Comparison of ENCODE assay signal across 14 cellular contexts in genomic region chr11:126149759-126150236, GRCh38.
DNase-seq lines count a peak whose midpoint lies in the region; ATAC-seq and TF ChIP-seq lines count a peak whose summit lies in the region.
"Had no signal": no experiment of that assay in that cellular context is flagged by ENCODE, and none has a peak within 500 bp of the region (broad histone marks: within the 10 kb centered on the region; RNA-seq: fewer than 3 reads in every experiment).

No MANE protein-coding gene starts in this region.

- peak overlapping the region; percentile 20 for H2BK15ac ChIP-seq in neuronal stem cell (ENCODE audit: low read length)

- H3K27me3 ChIP-seq in DND-41 (ENCODE audit: insufficient read depth, low read length, poor library complexity): no peaks in the 10 kb centered on the region
- peaks cover 0 to 84% (median 0%) of the 10 kb centered on the region in 3 experiments for H3K27me3 ChIP-seq in neuronal stem cell (ENCODE audit: control insufficient read depth in 3 of 3, insufficient read depth in 3 of 3, low read depth in 1 of 3, low read length in 3 of 3)
- H3K27me3 ChIP-seq: gastrocnemius medialis had no signal

- DNase-seq in DND-41 (peak; percentile 64), M059J (ENCODE audit: low read depth) (peak; percentile 76), amniotic epithelial cell (ENCODE audit: low read depth) (peak; percentile 38), neuronal stem cell (ENCODE audit: low spot score) (no peak), NCI-H510A (lab: John Stamatoyannopoulos, UW) (no peak), HUDEP-2 (lab: John Stamatoyannopoulos, UW; ENCODE audit: unreplicated experiment in 76 of 76) (no peak)
- DNase-seq in stimulated activated CD4-positive, alpha-beta T cell treated with anti-CD3 and anti-CD28 coated beads, Interleukin-4, amount 100 ng/mL, for 1 hour: no peak
- DNase-seq: activated T-cell treated with anti-CD3 and anti-CD28 coated beads, Interleukin-2, amount 50 U/mL, for 4 hours; CD8-positive, alpha-beta memory T cell; gastrocnemius medialis; naive thymus-derived CD4-positive, alpha-beta T cell; tibial artery had no signal

- peak overlapping the region; percentile 11 for H3K14ac ChIP-seq in neuronal stem cell (ENCODE audit: low read length)

- H3K4me3 ChIP-seq in DND-41 (ENCODE audit: low read depth in 1 of 2, low read length in 2 of 2): no peak overlapping the region
- H3K4me3 ChIP-seq in neuronal stem cell (ENCODE audit: low read length in 2 of 2): no peak overlapping the region
- H3K4me3 ChIP-seq: gastrocnemius medialis, skin epidermis, tibial artery had no signal

- peak overlapping the region; percentile 59 for H2BK5ac ChIP-seq in neuronal stem cell (ENCODE audit: low read length)

- H3K9me3 ChIP-seq in DND-41 (ENCODE audit: insufficient read depth, low read length, severe bottlenecking) (no peaks in the 10 kb centered on the region), neuronal stem cell (replicated peaks in 1 of 2; ENCODE audit: control insufficient read depth in 2 of 2, insufficient read depth in 1 of 2, low read depth in 1 of 2, low read length in 2 of 2) (peaks cover 4 to 38% of the 10 kb centered on the region in 2 donors)
- H3K9me3 ChIP-seq: gastrocnemius medialis had no signal

- H2AFZ ChIP-seq in DND-41 (ENCODE audit: low read depth, low read length) (no peak overlapping the region), neuronal stem cell (ENCODE audit: low read length) (no peak overlapping the region)

- H3K9ac ChIP-seq in DND-41 (ENCODE audit: low read depth, low read length): no peak overlapping the region
- H3K9ac ChIP-seq in neuronal stem cell (ENCODE audit: low read depth, low read length, poor library complexity): no peak overlapping the region

- H3K18ac ChIP-seq in neuronal stem cell (ENCODE audit: low read length): peak overlapping the region; percentile 91

- no peaks in the 10 kb centered on the region for H3K79me2 ChIP-seq in DND-41 (ENCODE audit: insufficient read depth, low read length)

- no peak overlapping the region for H4K91ac ChIP-seq in neuronal stem cell (ENCODE audit: low read depth, low read length, poor library complexity)

- peak; percentile 24 for TF ChIP-seq CTCF in DND-41 (IDR thresholded peaks at IDR 0.05; ENCODE audit: borderline replicate concordance, extremely low read depth, low read length, poor library complexity, severe bottlenecking)

- peak overlapping the region; percentile 96 for H2BK12ac ChIP-seq in neuronal stem cell (ENCODE audit: low read length)

- peak overlapping the region; percentile 1 for H3K4ac ChIP-seq in neuronal stem cell (ENCODE audit: low read length)

- H3K79me1 ChIP-seq in neuronal stem cell (ENCODE audit: low read depth, low read length): no peaks in the 10 kb centered on the region

- peak; percentile 59 for ATAC-seq in DND-41 (ENCODE audit: insufficient read depth, low read depth)
- no peak for ATAC-seq in HG02981 (IDR thresholded peaks at IDR 0.05; ENCODE audit: unreplicated experiment)
- ATAC-seq: activated T-cell treated with anti-CD3 and anti-CD28 coated beads, Interleukin-2, amount 50 U/mL, for 4 hours; gastrocnemius medialis; naive thymus-derived CD4-positive, alpha-beta T cell had no signal

- H3K36me3 ChIP-seq in DND-41 (ENCODE audit: insufficient read depth, low read length): no peaks in the 10 kb centered on the region
- H3K36me3 ChIP-seq in neuronal stem cell (replicated peaks in 1 of 2; ENCODE audit: control insufficient read depth in 2 of 2, insufficient read depth in 2 of 2, low read length in 2 of 2): no peaks in the 10 kb centered on the region
- H3K36me3 ChIP-seq: gastrocnemius medialis, tibial artery had no signal

- peak overlapping the region; percentile 32; the same call in 1 of the 2 replicates for H3K27ac ChIP-seq in DND-41 (ENCODE audit: low read length)
- H3K27ac ChIP-seq in neuronal stem cell (replicated peaks; ENCODE audit: low read length): no peak overlapping the region
- H3K27ac ChIP-seq: gastrocnemius medialis, tibial artery had no signal

- no peak overlapping the region for H3K4me2 ChIP-seq in DND-41 (ENCODE audit: insufficient read depth, low read length)
- H3K4me2 ChIP-seq in neuronal stem cell (ENCODE audit: insufficient read depth, low read length, poor library complexity, severe bottlenecking): no peak overlapping the region

- peak overlapping the region; percentile 68 for H4K8ac ChIP-seq in neuronal stem cell (ENCODE audit: low read depth, low read length)

- peak overlapping the region; percentile 96 for H2AK5ac ChIP-seq in neuronal stem cell (ENCODE audit: low read depth, low read length)

- H3K4me1 ChIP-seq in DND-41 (ENCODE audit: insufficient read depth, low read length) (peaks cover 33% of the 10 kb centered on the region), neuronal stem cell (ENCODE audit: control insufficient read depth in 2 of 2, insufficient read depth in 1 of 2, low read depth in 1 of 2, low read length in 2 of 2) (peaks cover 16 to 54% of the 10 kb centered on the region in 2 donors)
- H3K4me1 ChIP-seq: gastrocnemius medialis, tibial artery had no signal

- H4K20me1 ChIP-seq in DND-41 (ENCODE audit: insufficient read depth, low read length): no peaks in the 10 kb centered on the region

- peak overlapping the region; percentile 74 for H2BK120ac ChIP-seq in neuronal stem cell (ENCODE audit: low read depth, low read length)

- 100% methylated on average over 1 of the region's 4 CpGs; no CpG with 5 or more reads in 1 of the 2 donors for WGBS in neuronal stem cell (ENCODE audit: extremely low coverage in 2 of 2, insufficient read length in 2 of 2, insufficient replicate concordance in 1 of 2), 2 donors

- peak overlapping the region; percentile 58 for H3K23ac ChIP-seq in neuronal stem cell (ENCODE audit: low read depth, low read length, poor library complexity)

Comparison
In these comparisons a context has a peak if more than half of its experiments do, and no peak if none do; other contexts are left out.
1. DNase-seq: peak in DND-41 (single experiment), M059J (single experiment) and amniotic epithelial cell (single experiment); none in neuronal stem cell (single experiment), NCI-H510A (single experiment), stimulated activated CD4-positive, alpha-beta T cell treated with anti-CD3 and anti-CD28 coated beads, Interleukin-4, amount 100 ng/mL, for 1 hour (single experiment) and HUDEP-2 (0 of 76).